Comparison of ENCODE assay signal across 27 cellular contexts in genomic region chr19:4443966-4444764, GRCh38. TPM values are rescaled to one million over a fixed set of nuclear protein-coding genes. Genes with fewer than 3 reads are reported as not detected.
DNase-seq lines count a peak whose midpoint lies in the region; ATAC-seq and TF ChIP-seq lines count a peak whose summit lies in the region.
"Had no signal": no experiment of that assay in that cellular context is flagged by ENCODE, and none has a peak within 500 bp of the region (broad histone marks: within the 10 kb centered on the region; RNA-seq: fewer than 3 reads in every experiment).

No MANE protein-coding gene starts in this region.

- DNase-seq in Daoy (ENCODE audit: low read depth) (peak; percentile 13), HCT116 (ENCODE audit: low read depth, low spot score) (no peak), activated B cell treated with CpG ODN at 0.5 μM for 24 hours (no peak), nephron progenitor cell (no peak), CD1c-positive myeloid dendritic cell (ENCODE audit: extremely low spot score) (no peak), SIG-M5 treated with dmso at 0.1 percent for 504 hours (lab: John Stamatoyannopoulos, UW; ENCODE audit: unreplicated experiment) (no peak), right atrium auricular region (ENCODE audit: low spot score) (no peak)
- DNase-seq: activated CD4-positive, alpha-beta memory T cell treated with anti-CD3 and anti-CD28 coated beads for 36 hours; amygdala; effector memory CD8-positive, alpha-beta T cell; foreskin fibroblast; heart left ventricle; Kasumi-1; kidney glomerular epithelial cell; NCI-H1436 treated with DMSO at 0.1 percent for 48 hours; stomach; thyroid gland had no signal

- no peaks in the 10 kb centered on the region for H3K9me3 Mint-ChIP-seq in activated B cell treated with CpG ODN at 0.5 μM for 24 hours
- no peaks in the 10 kb centered on the region for H3K9me3 Mint-ChIP-seq in nephron progenitor cell
- H3K9me3 Mint-ChIP-seq: activated CD4-positive, alpha-beta memory T cell treated with anti-CD3 and anti-CD28 coated beads for 36 hours; activated naive CD4-positive, alpha-beta T cell treated with anti-CD3 and anti-CD28 coated beads, Interleukin-2, amount 50 U/mL, for 24 hours; activated T-helper 2 cell treated with anti-CD3 and anti-CD28 coated beads, Interferon-gamma antibody, Interleukin-2, Interleukin-4, amounts not matched to agents 10 μg/mL and 5 μg/mL and 100 μg/mL, durations not matched to agents 14 hours and 24 hours and 36 hours; effector memory CD8-positive, alpha-beta T cell had no signal

- H4K20me1 ChIP-seq in HCT116 (ENCODE audit: insufficient read depth), result no peaks in the 10 kb centered on the region

- H3K4me3 Mint-ChIP-seq in activated B cell treated with CpG ODN at 0.5 μM for 24 hours, result no peak overlapping the region
- H3K4me3 Mint-ChIP-seq in nephron progenitor cell, result no peak overlapping the region
- H3K4me3 Mint-ChIP-seq: activated CD4-positive, alpha-beta memory T cell treated with anti-CD3 and anti-CD28 coated beads for 36 hours; activated naive CD4-positive, alpha-beta T cell treated with anti-CD3 and anti-CD28 coated beads, Interleukin-2, amount 50 U/mL, for 24 hours; CD14-positive monocyte; effector memory CD8-positive, alpha-beta T cell had no signal

- no peak for TF ChIP-seq POLR2A in HCT116 (IDR thresholded peaks at IDR 0.05; ENCODE audit: borderline replicate concordance, extremely low read depth, insufficient read depth, insufficient read length)

- H3K27me3 ChIP-seq in HCT116 (ENCODE audit: insufficient read depth, low read length), result no peaks in the 10 kb centered on the region
- no peaks in the 10 kb centered on the region for H3K27me3 ChIP-seq in right atrium auricular region
- H3K27me3 ChIP-seq: heart left ventricle, stomach, thyroid gland, vagina had no signal

- H3K27me3 Mint-ChIP-seq in activated B cell treated with CpG ODN at 0.5 μM for 24 hours (no peaks in the 10 kb centered on the region), nephron progenitor cell (ENCODE audit: low read depth, poor library complexity) (no peaks in the 10 kb centered on the region)
- H3K27me3 Mint-ChIP-seq: activated CD4-positive, alpha-beta memory T cell treated with anti-CD3 and anti-CD28 coated beads for 36 hours; activated naive CD4-positive, alpha-beta T cell treated with anti-CD3 and anti-CD28 coated beads, Interleukin-2, amount 50 U/mL, for 24 hours; effector memory CD8-positive, alpha-beta T cell had no signal

- H3K4me3 ChIP-seq in HCT116 (replicated peaks in 1 of 2; ENCODE audit: low read depth in 1 of 2, low read length in 2 of 2) (no peak overlapping the region), right atrium auricular region (no peak overlapping the region)
- H3K4me3 ChIP-seq: coronary artery, HAP-1, heart left ventricle, lung, prostate gland, stomach, thyroid gland, vagina had no signal

- H3K4me1 ChIP-seq in HCT116 (ENCODE audit: control insufficient read depth in 1 of 2, insufficient read depth in 2 of 2, low read length in 2 of 2) (no peaks in the 10 kb centered on the region), right atrium auricular region (peaks cover 0 to 6% of the 10 kb centered on the region in 2 donors)
- H3K4me1 ChIP-seq: HAP-1, prostate gland, thyroid gland had no signal

- H3K36me3 ChIP-seq in HCT116 (ENCODE audit: control insufficient read depth in 1 of 2, insufficient read depth in 2 of 2, low read length in 2 of 2) (peaks cover 12 to 25% of the 10 kb centered on the region in 2 experiments), right atrium auricular region (peaks cover 47% of the 10 kb centered on the region)

- H3K9me3 ChIP-seq in HCT116 (ENCODE audit: control insufficient read depth in 1 of 2, insufficient read depth in 1 of 2, low read depth in 1 of 2, low read length in 2 of 2) (no peaks in the 10 kb centered on the region), right atrium auricular region (no peaks in the 10 kb centered on the region)
- H3K9me3 ChIP-seq: HAP-1, heart left ventricle, prostate gland, stomach, thyroid gland, vagina had no signal

- TF ChIP-seq RAD21 in HCT116 (IDR thresholded peaks at IDR 0.05; ENCODE audit: low read depth), result no peak

- RAD21 ChIA-PET in HCT116 (lab: Charles Lee; ENCODE audit: low non-redundant PET in 1 of 2, low total read pairs in 2 of 2, uncharacterized antibody in 2 of 2, unreplicated experiment in 2 of 2), result no interaction called here

- ATAC-seq in HCT116, result peak; percentile 16; the same call in 1 of the 2 replicates
- ATAC-seq in activated B cell treated with CpG ODN at 0.5 μM for 24 hours (ENCODE audit: low read depth), result no peak
- no peak for ATAC-seq in HG03442 (IDR thresholded peaks at IDR 0.05; ENCODE audit: unreplicated experiment)
- ATAC-seq: effector memory CD8-positive, alpha-beta T cell; heart left ventricle; Right ventricle myocardium inferior had no signal

- POLR2A ChIA-PET in HCT116 (lab: Charles Lee) (no interaction called here), activated B cell treated with CpG ODN at 0.5 μM for 24 hours (lab: Charles Lee) (interaction anchor here (0.6 kb wide), 1 partner anchor 63 kb away, joined by 5 read pairs; no protein-coding TSS in a partner anchor)

- H2AFZ ChIP-seq in HCT116 (ENCODE audit: low read depth, low read length, poor library complexity, severe bottlenecking), result no peak overlapping the region

- CTCF ChIA-PET in HCT116 (lab: Charles Lee), result no interaction called here
- CTCF ChIA-PET in activated B cell treated with CpG ODN at 0.5 μM for 24 hours (lab: Charles Lee), result no interaction called here

- H3K4me2 ChIP-seq in HCT116 (ENCODE audit: low read length), result no peak overlapping the region

- 0 out of 2 replicates have a peak, but pooled peaks cover 12% of the 10 kb centered on the region for H3K79me2 ChIP-seq in HCT116 (ENCODE audit: insufficient read depth, low read length)

- no TSS peak for BruUV-seq in HCT116 (replicated peaks; lab: Mats Ljungman, UMichigan)

- intact Hi-C loops in HCT116 (cut with micrococcal nuclease) (no loop called here), activated B cell treated with CpG ODN at 0.5 μM for 24 hours (cut with micrococcal nuclease) (no loop called here)

- TF ChIP-seq CTCF in HCT116 (IDR thresholded peaks at IDR 0.05 in 2 of 3, conservative IDR thresholded peaks at IDR 0.05 in 1 of 3; ENCODE audit: borderline replicate concordance in 1 of 3, insufficient read depth in 1 of 3, low read depth in 2 of 3, low read length in 2 of 3) (no peak), activated B cell treated with CpG ODN at 0.5 μM for 24 hours (IDR thresholded peaks at IDR 0.05) (no peak), nephron progenitor cell (IDR thresholded peaks at IDR 0.05) (no peak), right atrium auricular region (IDR thresholded peaks at IDR 0.05) (no peak)

- H3K4me1 Mint-ChIP-seq in activated B cell treated with CpG ODN at 0.5 μM for 24 hours (peaks cover 16% of the 10 kb centered on the region), nephron progenitor cell (peaks cover 46% of the 10 kb centered on the region)
- H3K4me1 Mint-ChIP-seq: activated naive CD4-positive, alpha-beta T cell treated with anti-CD3 and anti-CD28 coated beads, Interleukin-2, amount 50 U/mL, for 24 hours had no signal

- peak overlapping the region; percentile 12 for H3K27ac Mint-ChIP-seq in activated B cell treated with CpG ODN at 0.5 μM for 24 hours
- H3K27ac Mint-ChIP-seq in nephron progenitor cell, result peak overlapping the region; percentile 89
- H3K27ac Mint-ChIP-seq: activated CD4-positive, alpha-beta memory T cell treated with anti-CD3 and anti-CD28 coated beads for 36 hours; activated naive CD4-positive, alpha-beta T cell treated with anti-CD3 and anti-CD28 coated beads, Interleukin-2, amount 50 U/mL, for 24 hours; activated T-helper 2 cell treated with anti-CD3 and anti-CD28 coated beads, Interferon-gamma antibody, Interleukin-2, Interleukin-4, amounts not matched to agents 10 μg/mL and 5 μg/mL and 100 μg/mL, durations not matched to agents 14 hours and 24 hours and 36 hours had no signal

- H3K9me2 ChIP-seq in HCT116 (ENCODE audit: insufficient read depth), result no peaks in the 10 kb centered on the region

- H3K36me3 Mint-ChIP-seq in activated B cell treated with CpG ODN at 0.5 μM for 24 hours (ENCODE audit: low read depth) (peaks cover 38% of the 10 kb centered on the region), nephron progenitor cell (ENCODE audit: low read depth) (peaks cover 26% of the 10 kb centered on the region)

- no peak overlapping the region for H3K9ac ChIP-seq in HCT116 (ENCODE audit: low read length)

- H3K27ac ChIP-seq in HCT116 (ENCODE audit: low read depth, low read length) (no peak overlapping the region), right atrium auricular region (no peak overlapping the region)
- H3K27ac ChIP-seq: coronary artery, heart left ventricle, prostate gland, stomach, thyroid gland, vagina had no signal

TF ChIP-seq in HCT116, 20 proteins besides CTCF, POLR2A, EP300 and RAD21:
- TF ChIP-seq FOSL1 (IDR thresholded peaks at IDR 0.05; ENCODE audit: low read depth) (no peak), POLR2AphosphoS5 (IDR thresholded peaks at IDR 0.05; ENCODE audit: low read depth, low read length) (peak; percentile 38)

RNA-seq across cellular contexts. Expression of gene UBXN6, which starts 13.4 kb away (rescaled TPM):
- 57.9 and 72.7 TPM in 2 replicates for total RNA-seq in Daoy (2014; rRNA removed; shearing (Covaris generic))
- total RNA-seq in HCT116 (2021; ENCODE audit: unreplicated experiment) (76.5 TPM), activated B cell treated with CpG ODN at 0.5 μM for 24 hours (54.3 and 58.2 TPM in 2 replicates), right atrium auricular region (100 to 1,000 TPM in 1 of 2 donors, 10 to 100 TPM in 1; 52.8 to 100 TPM)
- polyA plus RNA-seq in HCT116 (2012), result 75.7 and 76.0 TPM in 2 replicates

RNA-seq across cellular contexts. Expression of gene HDGFL2, which starts 27.9 kb away (rescaled TPM):
- 57.4 and 79.1 TPM in 2 replicates for total RNA-seq in Daoy (2014; rRNA removed; shearing (Covaris generic))
- total RNA-seq in HCT116 (2021; ENCODE audit: unreplicated experiment), result 75.2 TPM
- 47.5 and 53.8 TPM in 2 replicates for polyA plus RNA-seq in HCT116 (2012)
- 44.9 and 49.7 TPM in 2 replicates for total RNA-seq in activated B cell treated with CpG ODN at 0.5 μM for 24 hours
- 10 to 100 TPM; 18.3 to 24.8 TPM for total RNA-seq in right atrium auricular region

RNA-seq across cellular contexts. Expression of gene CHAF1A, which starts 41.7 kb away (rescaled TPM):
- total RNA-seq in Daoy (2014; rRNA removed; shearing (Covaris generic)), result 39.7 and 55.8 TPM in 2 replicates
- 69.9 TPM for total RNA-seq in HCT116 (2021; ENCODE audit: unreplicated experiment)
- polyA plus RNA-seq in HCT116 (2012), result 31.9 and 32.2 TPM in 2 replicates
- 13.9 and 19.2 TPM in 2 replicates for total RNA-seq in activated B cell treated with CpG ODN at 0.5 μM for 24 hours
- total RNA-seq in right atrium auricular region, result 1 to 10 TPM; 2.6 to 5.0 TPM

RNA-seq across cellular contexts. Expression of gene SH3GL1, which starts 43.8 kb away (rescaled TPM):
- total RNA-seq in Daoy (2014; rRNA removed; shearing (Covaris generic)), result 44.3 and 52.8 TPM in 2 replicates
- total RNA-seq in HCT116 (2021; ENCODE audit: unreplicated experiment) (86.0 TPM), activated B cell treated with CpG ODN at 0.5 μM for 24 hours (33.8 and 43.7 TPM in 2 replicates), right atrium auricular region (10 to 100 TPM; 17.5 to 31.9 TPM)
- polyA plus RNA-seq in HCT116 (2012), result 78.9 and 84.1 TPM in 2 replicates
